20 cellular contexts compared by ENCODE assay signal in the genomic region with DNA sequence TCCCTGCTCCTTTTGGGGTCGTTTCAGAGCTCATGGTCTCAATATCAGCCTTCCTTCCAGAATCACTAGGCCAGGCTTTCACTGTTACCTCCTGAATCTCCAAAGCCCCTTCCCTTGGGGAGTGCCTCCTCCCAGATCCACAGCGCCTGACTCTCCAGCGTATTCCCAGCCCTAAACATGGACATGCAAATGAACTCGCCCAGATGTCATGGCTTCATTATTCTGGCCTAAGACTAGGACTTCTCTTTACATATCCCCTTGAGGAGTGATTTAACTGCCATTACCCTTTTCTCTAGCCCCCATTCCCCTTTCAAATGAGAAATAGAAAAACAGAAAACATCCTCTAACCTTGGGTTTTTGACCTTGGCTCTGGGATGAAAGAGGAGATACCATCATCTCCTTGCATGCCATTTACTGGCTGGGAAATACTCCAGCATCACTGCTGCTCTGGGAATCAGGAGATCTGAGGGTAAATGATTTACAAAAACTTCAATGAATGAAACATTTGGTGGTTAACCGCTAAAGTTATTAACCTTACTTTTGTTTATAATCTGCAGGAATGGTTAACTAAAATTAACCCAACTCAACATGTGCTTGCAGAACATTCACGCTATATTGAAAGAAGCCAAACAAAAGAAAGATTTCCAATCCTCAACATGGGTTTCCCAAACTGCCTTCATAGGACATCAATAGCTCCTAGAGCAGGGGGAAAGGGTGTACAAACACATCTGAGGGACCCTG. TPM values are rescaled to one million over a fixed set of nuclear protein-coding genes. Genes with fewer than 3 reads are reported as not detected.
DNase-seq lines count a peak whose midpoint lies in the region; ATAC-seq and TF ChIP-seq lines count a peak whose summit lies in the region.
"Had no signal": no experiment of that assay in that cellular context is flagged by ENCODE, and none has a peak within 500 bp of the region (broad histone marks: within the 10 kb centered on the region; RNA-seq: fewer than 3 reads in every experiment).

No MANE protein-coding gene starts in this region.

- H3K4me1 ChIP-seq in body of pancreas = peaks cover 30% of the 10 kb centered on the region
- H3K4me1 ChIP-seq in transverse colon = peaks cover 17 to 65% (median 52%) of the 10 kb centered on the region in 4 donors

- peak; percentile 79 for ATAC-seq in body of pancreas
- ATAC-seq in left colon = peak; percentile 69
- ATAC-seq in GM21529 (IDR thresholded peaks at IDR 0.05; ENCODE audit: unreplicated experiment) = no peak
- ATAC-seq: left ventricle myocardium superior had no signal

- WGBS in body of pancreas, 2 donors = 53 to 57% methylated on average over 6 of the region's 6 CpGs
- WGBS in transverse colon (ENCODE audit: low coverage in 1 of 2), 2 donors = 56 to 59% methylated on average over 3 to 6 of the region's 6 CpGs

- TF ChIP-seq POLR2A in body of pancreas (IDR thresholded peaks at IDR 0.05) (no peak), transverse colon (IDR thresholded peaks at IDR 0.05) (no peak)

- peak; percentile 24 for DNase-seq in HK-2 (ENCODE audit: unreplicated experiment)
- peak in 1 of 4 donors; percentile 21 for DNase-seq in body of pancreas
- no peak for DNase-seq in left colon
- no peak for DNase-seq in transverse colon
- no peak for DNase-seq in MG63
- DNase-seq in caudate nucleus (lab: John Stamatoyannopoulos, UW) = no peak
- no peak for DNase-seq in NCI-H510A treated with DMSO at 0.1 percent for 48 hours (lab: John Stamatoyannopoulos, UW)
- DNase-seq: activated CD4-positive, alpha-beta T cell treated with anti-CD3 and anti-CD28 coated beads, Interleukin-2, amount 10 ng/mL, durations not matched to agents 7 days and 5 days; activated CD8-positive, alpha-beta memory T cell treated with anti-CD3 and anti-CD28 coated beads, Interleukin-2, amount 50 U/mL, for 48 hours; activated naive CD4-positive, alpha-beta T cell; amygdala; left ventricle myocardium superior; NCI-H187; NCI-H345; NK-92 treated with Interleukin-12 subunit alpha and Interleukin-12 subunit beta, amount 100 ng/mL, for 24 hours; RPMI8226; stimulated activated CD8-positive, alpha-beta memory T cell treated with anti-CD3 and anti-CD28 coated beads, Interleukin-4, amount 100 ng/mL, for 48 hours had no signal

- intact Hi-C loops in body of pancreas (cut with DNase I) (no loop called here), left colon (cut with DNase I, micrococcal nuclease) (no loop called here), transverse colon (cut with DNase I; ENCODE audit: low total_unique reads) (no loop called here)

- in situ Hi-C loops in transverse colon (cut with MboI; ENCODE audit: low pct_ligation_motif_present in 1 of 4, low pct_unique_long_range_greater_than_20kb in 1 of 4, low sequenced_read_pairs in 3 of 4) = no loop called here

- no peak for TF ChIP-seq EP300 in transverse colon (IDR thresholded peaks at IDR 0.05; ENCODE audit: low read depth)

- peak overlapping the region in 3 of 4 donors; percentile 55 to 79 (median 63) for H3K27ac ChIP-seq in body of pancreas
- H3K27ac ChIP-seq in transverse colon = peak overlapping the region; percentile 62 to 85 (median 80)
- no peak overlapping the region for H3K27ac ChIP-seq in caudate nucleus (ENCODE audit: low read depth, low read length)
- H3K27ac ChIP-seq: BLaER1 had no signal

- H3K4me3 ChIP-seq in body of pancreas (no peak overlapping the region), transverse colon (no peak overlapping the region), MG63 (no peak overlapping the region)
- H3K4me3 ChIP-seq: BLaER1, smooth muscle cell had no signal

- TF ChIP-seq CTCF in body of pancreas (IDR thresholded peaks at IDR 0.05) (no peak), transverse colon (IDR thresholded peaks at IDR 0.05) (no peak)

- H3K36me3 ChIP-seq in body of pancreas (replicated peaks in 1 of 2; ENCODE audit: insufficient read depth in 1 of 2, low read depth in 2 of 2) (no peaks in the 10 kb centered on the region), transverse colon (no peaks in the 10 kb centered on the region), MG63 (no peaks in the 10 kb centered on the region; the same call in 1 of the 2 replicates)

- H3K27me3 ChIP-seq in body of pancreas (no peaks in the 10 kb centered on the region), transverse colon (no peaks in the 10 kb centered on the region), MG63 (no peaks in the 10 kb centered on the region)
- H3K27me3 ChIP-seq: BLaER1 had no signal

- H3K9me3 ChIP-seq in body of pancreas = no peaks in the 10 kb centered on the region
- H3K9me3 ChIP-seq in transverse colon = no peaks in the 10 kb centered on the region
- no peaks in the 10 kb centered on the region for H3K9me3 ChIP-seq in MG63
- H3K9me3 ChIP-seq: BLaER1 had no signal

RNA-seq across cellular contexts. Expression of a gene that starts 37.0 kb away (rescaled TPM):
- 10 to 100 TPM; 22.1 to 29.1 TPM for total RNA-seq in body of pancreas
- 10 to 100 TPM; 53.5 to 60.5 TPM for total RNA-seq in left colon
- total RNA-seq in transverse colon = 10 to 100 TPM; 29.2 to 42.2 (median 38.2) TPM
- total RNA-seq in MG63 (2014; rRNA removed; shearing (Covaris generic); ENCODE audit: low replicate concordance) = 26.2 and 27.3 TPM in 2 replicates
